ENCODE assay signal across 9 cellular contexts in the genomic region with DNA sequence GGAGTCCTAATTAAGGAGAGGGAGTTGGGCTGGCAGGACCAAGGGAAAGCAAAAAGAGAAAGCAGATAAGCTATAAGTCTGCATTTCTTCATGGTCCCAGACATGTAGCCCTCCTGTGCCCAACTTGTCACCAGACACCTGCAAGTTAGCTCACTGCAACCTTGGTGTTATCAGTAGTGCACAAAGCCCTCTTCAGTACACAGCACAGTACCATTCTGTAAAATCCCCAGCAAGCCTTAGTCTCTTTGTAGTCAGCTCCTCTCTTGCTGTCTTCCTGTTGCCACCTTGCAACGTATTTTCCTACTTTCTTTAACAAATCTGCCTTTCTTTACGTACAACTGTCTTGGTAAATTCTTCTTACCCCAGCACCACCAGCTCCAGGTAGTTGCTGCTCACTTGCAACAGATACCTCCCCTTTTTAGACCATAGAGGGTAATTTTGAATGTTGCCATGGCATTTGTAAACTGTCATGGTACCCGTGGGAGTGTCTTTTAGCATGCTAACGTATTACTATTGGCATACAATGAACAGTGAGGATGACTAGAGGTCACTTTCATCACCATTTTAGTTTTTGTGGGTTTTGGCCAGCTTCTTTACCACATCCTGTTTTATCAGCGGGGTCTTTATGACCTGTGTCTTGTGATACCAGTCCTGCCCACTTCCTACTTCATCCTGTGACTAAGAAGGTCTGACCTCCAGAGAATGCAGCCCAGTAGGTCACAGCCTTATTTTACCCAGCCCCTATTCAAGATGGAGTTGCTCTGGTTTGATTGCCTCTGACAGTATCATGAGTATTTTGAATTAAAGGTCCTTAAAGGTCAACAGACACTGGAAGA. TPM values are rescaled to one million over a fixed set of nuclear protein-coding genes. Genes with fewer than 3 reads are reported as not detected.
DNase-seq lines count a peak whose midpoint lies in the region; ATAC-seq and TF ChIP-seq lines count a peak whose summit lies in the region.
"Had no signal": no experiment of that assay in that cellular context is flagged by ENCODE, and none has a peak within 500 bp of the region (broad histone marks: within the 10 kb centered on the region; RNA-seq: fewer than 3 reads in every experiment).

No MANE protein-coding gene starts in this region.

- H3K27me3 ChIP-seq in sigmoid colon: no peaks in the 10 kb centered on the region

- H3K4me3 ChIP-seq in sigmoid colon: no peak overlapping the region

- H3K9me3 ChIP-seq in sigmoid colon: no peaks in the 10 kb centered on the region

- no peak for TF ChIP-seq EP300 in sigmoid colon (IDR thresholded peaks at IDR 0.05)

- WGBS in sigmoid colon, 2 donors: 44 to 74% methylated on average over 5 of the region's 5 CpGs

- no peaks in the 10 kb centered on the region for H3K36me3 ChIP-seq in sigmoid colon

- DNase-seq in NOMO-1 treated with dmso at 0.1 percent for 144 hours (lab: John Stamatoyannopoulos, UW; ENCODE audit: unreplicated experiment): peak; percentile 77
- DNase-seq in kidney tubule cell (ENCODE audit: low spot score): peak; percentile 88
- no peak for DNase-seq in NK-92 treated with Interleukin-12 subunit alpha and Interleukin-12 subunit beta, amount 100 ng/mL, for 24 hours (lab: John Stamatoyannopoulos, UW)
- no peak for DNase-seq in Ammon's horn (ENCODE audit: low spot score)
- DNase-seq in sigmoid colon: no peak
- DNase-seq in stimulated activated CD4-positive, alpha-beta T cell treated with anti-CD3 and anti-CD28 coated beads, Interleukin-2, amount 100 ng/mL, for 48 hours: no peak
- DNase-seq: KG1 had no signal

- no peaks in the 10 kb centered on the region for H3K4me1 ChIP-seq in sigmoid colon

- peak; percentile 85 for ATAC-seq in GM18520 (IDR thresholded peaks at IDR 0.05; ENCODE audit: unreplicated experiment)
- ATAC-seq in HG02759 (IDR thresholded peaks at IDR 0.05; ENCODE audit: unreplicated experiment): peak; percentile 89

- no peak overlapping the region for H3K27ac ChIP-seq in sigmoid colon

- no peak for TF ChIP-seq POLR2A in sigmoid colon (IDR thresholded peaks at IDR 0.05)

- intact Hi-C loops in sigmoid colon (cut with DNase I): no loop called here

- TF ChIP-seq CTCF in sigmoid colon (IDR thresholded peaks at IDR 0.05): no peak

RNA-seq across cellular contexts. Expression of a gene that starts 28.3 kb away (rescaled TPM):
- total RNA-seq in sigmoid colon: 100 to 1,000 TPM in 1 of 4 donors, 10 to 100 TPM in 3; 71.6 to 156 (median 93.5) TPM
- 10 to 100 TPM; 19.1 to 21.0 (median 20.8) TPM for polyA plus RNA-seq in sigmoid colon

Comparison
In these comparisons a context has a peak if more than half of its experiments do, and no peak if none do; other contexts are left out.
1. DNase-seq: peak in NOMO-1 treated with dmso at 0.1 percent for 144 hours (single experiment) and kidney tubule cell (single experiment); none in NK-92 treated with Interleukin-12 subunit alpha and Interleukin-12 subunit beta, amount 100 ng/mL, for 24 hours (single experiment), Ammon's horn (single experiment), sigmoid colon (single experiment) and stimulated activated CD4-positive, alpha-beta T cell treated with anti-CD3 and anti-CD28 coated beads, Interleukin-2, amount 100 ng/mL, for 48 hours (0 of 2).